ENCODE assay signal across 30 cellular contexts in the genomic region with DNA sequence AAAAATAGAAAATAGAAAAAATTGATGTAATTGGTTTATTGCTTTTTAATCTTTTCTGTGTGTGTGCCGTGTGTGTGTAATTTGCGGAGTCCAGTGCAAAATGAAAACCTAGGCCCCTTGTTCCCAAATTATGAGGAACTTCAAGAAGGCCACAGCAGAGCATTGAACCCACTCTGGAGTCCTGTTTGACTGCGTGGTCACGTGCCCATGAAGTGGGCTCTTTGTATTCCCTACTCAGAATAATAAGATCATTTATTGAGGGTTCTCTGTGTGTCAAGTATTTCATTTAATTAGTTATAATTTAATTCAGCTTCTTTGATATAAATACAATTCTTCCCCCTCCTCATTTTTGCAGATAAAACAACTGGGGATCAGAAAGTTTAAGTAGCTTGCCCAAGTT. TPM values are rescaled to one million over a fixed set of nuclear protein-coding genes. Genes with fewer than 3 reads are reported as not detected.
DNase-seq lines count a peak whose midpoint lies in the region; ATAC-seq, FAIRE-seq and TF ChIP-seq lines count a peak whose summit lies in the region.
"Had no signal": no experiment of that assay in that cellular context is flagged by ENCODE, and none has a peak within 500 bp of the region (broad histone marks: within the 10 kb centered on the region; RNA-seq: fewer than 3 reads in every experiment).

No MANE protein-coding gene starts in this region.

- no peak overlapping the region for H3K4me3 ChIP-seq in neutrophil (ENCODE audit: low read depth in 1 of 2, low read length in 1 of 2)
- H3K4me3 ChIP-seq: A549, cardiac muscle cell, colonic mucosa, HAP-1, smooth muscle cell, stomach, thyroid gland, vagina had no signal

- H3K27ac ChIP-seq in neutrophil, result peak overlapping the region; percentile 95
- H3K27ac ChIP-seq: A549, cardiac muscle cell, colonic mucosa, KMS-11, parathyroid adenoma, thyroid gland, vagina had no signal

- intact Hi-C loops in activated CD4-positive, alpha-beta memory T cell treated with anti-CD3 and anti-CD28 coated beads for 36 hours (cut with micrococcal nuclease), result loop anchor here (2.0 kb wide), 1 partner anchor 135 kb away; no protein-coding TSS in a partner anchor

- TF ChIP-seq CTCF in neutrophil (IDR thresholded peaks at IDR 0.05) (no peak), mesothelial cell of epicardium (IDR thresholded peaks at IDR 0.05; ENCODE audit: unreplicated experiment) (no peak)

- no peak for TF ChIP-seq POLR2A in GM12892 (IDR thresholded peaks at IDR 0.05; ENCODE audit: low read depth, low read length)

- no peak overlapping the region for H3K4me3 Mint-ChIP-seq in activated CD4-positive, alpha-beta memory T cell treated with anti-CD3 and anti-CD28 coated beads, Interleukin-2, amount 10 ng/mL, durations not matched to agents 7 days and 5 days
- no peak overlapping the region for H3K4me3 Mint-ChIP-seq in activated CD4-positive, alpha-beta memory T cell treated with anti-CD3 and anti-CD28 coated beads for 36 hours
- H3K4me3 Mint-ChIP-seq in activated naive CD8-positive, alpha-beta T cell, result peak overlapping the region; percentile 27
- H3K4me3 Mint-ChIP-seq in mesothelial cell of epicardium, result no peak overlapping the region

- no peak for ATAC-seq in HG03135 (IDR thresholded peaks at IDR 0.05; ENCODE audit: unreplicated experiment)
- ATAC-seq: A549, left cardiac atrium, Right ventricle myocardium inferior had no signal

- peaks cover 3% of the 10 kb centered on the region for H3K36me3 Mint-ChIP-seq in activated CD4-positive, alpha-beta memory T cell treated with anti-CD3 and anti-CD28 coated beads, Interleukin-2, amount 10 ng/mL, durations not matched to agents 7 days and 5 days (ENCODE audit: low read depth)
- no peaks in the 10 kb centered on the region for H3K36me3 Mint-ChIP-seq in activated CD4-positive, alpha-beta memory T cell treated with anti-CD3 and anti-CD28 coated beads for 36 hours
- no peaks in the 10 kb centered on the region for H3K36me3 Mint-ChIP-seq in activated naive CD8-positive, alpha-beta T cell
- H3K36me3 Mint-ChIP-seq in mesothelial cell of epicardium, result no peaks in the 10 kb centered on the region

- H3K9me3 ChIP-seq in neutrophil, result no peaks in the 10 kb centered on the region
- H3K9me3 ChIP-seq: A549, colonic mucosa, HAP-1, SK-N-SH, stomach, thyroid gland, vagina had no signal

- peak; percentile 66 for FAIRE-seq in GM12892 (lab: Jason Lieb, UNC)
- no peak for FAIRE-seq in HTR-8/SVneo (lab: Jason Lieb, UNC)
- FAIRE-seq: A549, astrocyte had no signal

- no peaks in the 10 kb centered on the region for H3K27me3 ChIP-seq in neutrophil
- H3K27me3 ChIP-seq: cardiac muscle cell, colonic mucosa, stomach, thyroid gland, vagina had no signal

- H3K9me3 Mint-ChIP-seq in activated CD4-positive, alpha-beta memory T cell treated with anti-CD3 and anti-CD28 coated beads, Interleukin-2, amount 10 ng/mL, durations not matched to agents 7 days and 5 days, result no peaks in the 10 kb centered on the region
- H3K9me3 Mint-ChIP-seq in activated CD4-positive, alpha-beta memory T cell treated with anti-CD3 and anti-CD28 coated beads for 36 hours, result no peaks in the 10 kb centered on the region
- no peaks in the 10 kb centered on the region for H3K9me3 Mint-ChIP-seq in activated naive CD8-positive, alpha-beta T cell (ENCODE audit: low read depth)
- H3K9me3 Mint-ChIP-seq in mesothelial cell of epicardium, result no peaks in the 10 kb centered on the region

- CTCF ChIA-PET in activated CD4-positive, alpha-beta memory T cell treated with anti-CD3 and anti-CD28 coated beads, Interleukin-2, amount 10 ng/mL, durations not matched to agents 7 days and 5 days (lab: Charles Lee), result interaction anchor here (7.3 kb wide), 1 partner anchor 75 kb away, joined by 58 read pairs; the partner anchor contains the start of gene WNK1
- CTCF ChIA-PET in activated CD4-positive, alpha-beta memory T cell treated with anti-CD3 and anti-CD28 coated beads for 36 hours (lab: Charles Lee), result interaction anchor here (4.8 kb wide), 1 partner anchor 76 kb away, joined by 31 read pairs; the partner anchor contains the start of gene WNK1

- DNase-seq in activated CD4-positive, alpha-beta memory T cell treated with anti-CD3 and anti-CD28 coated beads, Interleukin-2, amount 10 ng/mL, durations not matched to agents 7 days and 5 days, result no peak
- DNase-seq in activated CD4-positive, alpha-beta memory T cell treated with anti-CD3 and anti-CD28 coated beads for 36 hours, result no peak
- DNase-seq in GM12892 (ENCODE audit: insufficient read length) (no peak), HTR-8/SVneo (ENCODE audit: insufficient read length, low spot score) (no peak), mesothelial cell of epicardium (ENCODE audit: low spot score in 2 of 2, unreplicated experiment in 2 of 2) (no peak)
- DNase-seq: activated CD4-positive, alpha-beta T cell treated with anti-CD3 and anti-CD28 coated beads for 4 hours; colonic mucosa; DMS153; effector CD4-positive, alpha-beta T cell; left cardiac atrium; NCI-H2029; NCI-H2227 treated with DMSO at 0.1 percent for 48 hours; NCI-H526; SK-N-SH; stomach; T-helper 9 cell; thyroid gland had no signal

- POLR2A ChIA-PET in activated CD4-positive, alpha-beta memory T cell treated with anti-CD3 and anti-CD28 coated beads, Interleukin-2, amount 10 ng/mL, durations not matched to agents 7 days and 5 days (lab: Charles Lee), result interaction anchor here (1.3 to 4.7 kb wide), 5 partner anchors 8 to 77 kb away, joined by 3 to 83 read pairs (median 6); partner anchors contain the start of gene WNK1
- POLR2A ChIA-PET in activated CD4-positive, alpha-beta memory T cell treated with anti-CD3 and anti-CD28 coated beads for 36 hours (lab: Charles Lee), result interaction anchor here (2.7 to 4.4 kb wide), 2 partner anchors 10 to 77 kb away, joined by 12 to 36 read pairs; partner anchors contain the start of gene WNK1

- H3K27ac Mint-ChIP-seq in activated CD4-positive, alpha-beta memory T cell treated with anti-CD3 and anti-CD28 coated beads, Interleukin-2, amount 10 ng/mL, durations not matched to agents 7 days and 5 days, result peak overlapping the region; percentile 64
- H3K27ac Mint-ChIP-seq in activated CD4-positive, alpha-beta memory T cell treated with anti-CD3 and anti-CD28 coated beads for 36 hours, result no peak overlapping the region
- H3K27ac Mint-ChIP-seq in activated naive CD8-positive, alpha-beta T cell, result no peak overlapping the region
- no peak overlapping the region for H3K27ac Mint-ChIP-seq in mesothelial cell of epicardium

- no peaks in the 10 kb centered on the region for H3K36me3 ChIP-seq in neutrophil
- H3K36me3 ChIP-seq: cardiac muscle cell, colonic mucosa, HAP-1, stomach, thyroid gland, vagina had no signal

- H3K27me3 Mint-ChIP-seq in activated CD4-positive, alpha-beta memory T cell treated with anti-CD3 and anti-CD28 coated beads, Interleukin-2, amount 10 ng/mL, durations not matched to agents 7 days and 5 days, result no peaks in the 10 kb centered on the region
- peaks cover 8% of the 10 kb centered on the region for H3K27me3 Mint-ChIP-seq in activated CD4-positive, alpha-beta memory T cell treated with anti-CD3 and anti-CD28 coated beads for 36 hours
- no peaks in the 10 kb centered on the region for H3K27me3 Mint-ChIP-seq in activated naive CD8-positive, alpha-beta T cell
- peaks cover 8% of the 10 kb centered on the region for H3K27me3 Mint-ChIP-seq in mesothelial cell of epicardium (ENCODE audit: low read depth)

- H3K4me1 ChIP-seq in neutrophil (ENCODE audit: control insufficient read depth in 1 of 2, insufficient read depth in 1 of 2, low read depth in 1 of 2, low read length in 1 of 2), result peaks cover 40 to 41% of the 10 kb centered on the region in 2 experiments
- H3K4me1 ChIP-seq: A549, colonic mucosa, HAP-1, parathyroid adenoma, thyroid gland, vagina had no signal

- H3K4me1 Mint-ChIP-seq in activated CD4-positive, alpha-beta memory T cell treated with anti-CD3 and anti-CD28 coated beads, Interleukin-2, amount 10 ng/mL, durations not matched to agents 7 days and 5 days, result peaks cover 70% of the 10 kb centered on the region
- peaks cover 65% of the 10 kb centered on the region for H3K4me1 Mint-ChIP-seq in activated CD4-positive, alpha-beta memory T cell treated with anti-CD3 and anti-CD28 coated beads for 36 hours (ENCODE audit: low read depth)
- H3K4me1 Mint-ChIP-seq in activated naive CD8-positive, alpha-beta T cell (ENCODE audit: low read depth), result peaks cover 66% of the 10 kb centered on the region
- H3K4me1 Mint-ChIP-seq in mesothelial cell of epicardium, result peaks cover 2% of the 10 kb centered on the region

RNA-seq across cellular contexts. Expression of gene NINJ2, which starts 12.3 kb away (rescaled TPM):
- 10 to 100 TPM; 13.1 to 13.5 TPM for total RNA-seq in activated CD4-positive, alpha-beta memory T cell treated with anti-CD3 and anti-CD28 coated beads, Interleukin-2, amount 10 ng/mL, durations not matched to agents 7 days and 5 days
- total RNA-seq in activated CD4-positive, alpha-beta memory T cell treated with anti-CD3 and anti-CD28 coated beads for 36 hours, result 1 to 10 TPM; 5.1 to 7.5 TPM
- polyA plus RNA-seq in GM12892 (2012; ENCODE audit: missing spikeins), result 23.4 TPM
- total RNA-seq in mesothelial cell of epicardium, result 0.69 to 1.6 TPM (median 1.1 TPM) in 3 replicates
- total RNA-seq: astrocyte, cardiac muscle cell had no signal
- polyA plus RNA-seq: neural cell had no signal
